22 cellular contexts compared by ENCODE assay signal in genomic region chr1:230668227-230668626, GRCh38. TPM values are rescaled to one million over a fixed set of nuclear protein-coding genes. Genes with fewer than 3 reads are reported as not detected.
DNase-seq lines count a peak whose midpoint lies in the region; ATAC-seq, FAIRE-seq and TF ChIP-seq lines count a peak whose summit lies in the region.
"Had no signal": no experiment of that assay in that cellular context is flagged by ENCODE, and none has a peak within 500 bp of the region (broad histone marks: within the 10 kb centered on the region; RNA-seq: fewer than 3 reads in every experiment).

No MANE protein-coding gene starts in this region.

- CTCF ChIA-PET in CD8-positive, alpha-beta T cell (lab: Charles Lee): no interaction called here
- CTCF ChIA-PET in K562 (lab: Yijun Ruan, JAX; ENCODE audit: low intra/inter-chr PET ratio): no interaction called here

- no peak overlapping the region for H3K27ac ChIP-seq in CD8-positive, alpha-beta T cell (ENCODE audit: low read depth, low read length)
- no peak overlapping the region for H3K27ac ChIP-seq in K562 (ENCODE audit: extremely low read depth, low read depth, low read length)
- H3K27ac ChIP-seq in testis: no peak overlapping the region
- H3K27ac ChIP-seq: BLaER1, C4-2B, GM23248 had no signal

- no peaks in the 10 kb centered on the region for H3K27me3 ChIP-seq in CD8-positive, alpha-beta T cell (ENCODE audit: insufficient read depth, low read length)
- H3K27me3 ChIP-seq in K562 (ENCODE audit: control insufficient read depth in 2 of 2, insufficient read depth in 2 of 2, low read length in 2 of 2) (no peaks in the 10 kb centered on the region), testis (no peaks in the 10 kb centered on the region), BE2C (no peaks in the 10 kb centered on the region)
- H3K27me3 ChIP-seq: BLaER1 had no signal

- H3K36me3 Mint-ChIP-seq in CD8-positive, alpha-beta T cell: peaks cover 92% of the 10 kb centered on the region
- H3K36me3 Mint-ChIP-seq in activated T-cell treated with anti-CD3 and anti-CD28 coated beads, Interleukin-2, amount 50 U/mL, for 24 hours (ENCODE audit: low read depth): peaks cover 88% of the 10 kb centered on the region

- no peak overlapping the region for H2AFZ ChIP-seq in K562 (ENCODE audit: low read depth, low read length)
- H2AFZ ChIP-seq: GM23248 had no signal

- WGBS in K562 (ENCODE audit: insufficient coverage, low coverage, missing lambda C conversion rate): 94% methylated on average over 6 of the region's 6 CpGs
- 50 to 63% methylated on average over 6 of the region's 6 CpGs for WGBS in testis, 2 donors

- H3K9me3 ChIP-seq in CD8-positive, alpha-beta T cell (ENCODE audit: low read length): no peaks in the 10 kb centered on the region
- no peaks in the 10 kb centered on the region for H3K9me3 ChIP-seq in K562 (replicated peaks; ENCODE audit: control insufficient read depth, insufficient read depth, low read depth, low read length)
- no peaks in the 10 kb centered on the region for H3K9me3 ChIP-seq in testis
- no peaks in the 10 kb centered on the region for H3K9me3 ChIP-seq in BE2C
- H3K9me3 ChIP-seq: BLaER1 had no signal

- in situ Hi-C loops in G401 (cut with HindIII; ENCODE audit: low sequenced_read_pairs) (no loop called here), K562 (cut with MboI) (no loop called here)

- no peak for TF ChIP-seq RAD21 in K562 (CRISPR knock-in tag; conservative IDR thresholded peaks at IDR 0.05 in 1 of 2, IDR thresholded peaks at IDR 0.05 in 1 of 2)

- TSS peak; percentile 25 for BruUV-seq in K562 (replicated peaks; lab: Mats Ljungman, UMichigan)

- no peak overlapping the region for H3K4me3 Mint-ChIP-seq in CD8-positive, alpha-beta T cell
- H3K4me3 Mint-ChIP-seq in activated T-cell treated with anti-CD3 and anti-CD28 coated beads, Interleukin-2, amount 50 U/mL, for 24 hours: no peak overlapping the region
- H3K4me3 Mint-ChIP-seq: CD4-positive, CD25-positive, alpha-beta regulatory T cell; CD8-positive, alpha-beta memory T cell had no signal

- FAIRE-seq in K562 (lab: Jason Lieb, UNC): no peak
- FAIRE-seq: D721Med, GM12891, GM18507, H1 had no signal

- no peak overlapping the region for H3K4me3 ChIP-seq in CD8-positive, alpha-beta T cell (ENCODE audit: low read depth, low read length)
- no peak overlapping the region for H3K4me3 ChIP-seq in K562
- no peak overlapping the region for H3K4me3 ChIP-seq in testis
- no peak overlapping the region for H3K4me3 ChIP-seq in BE2C (ENCODE audit: low read depth, low read length)
- H3K4me3 ChIP-seq: BLaER1, GM23248 had no signal

- peaks cover 53% of the 10 kb centered on the region for H3K36me3 ChIP-seq in CD8-positive, alpha-beta T cell (ENCODE audit: insufficient read depth, low read length)
- H3K36me3 ChIP-seq in K562 (ENCODE audit: control insufficient read depth, insufficient read depth, low read length) (peaks cover 86% of the 10 kb centered on the region), testis (ENCODE audit: low read depth, missing control alignments) (no peaks in the 10 kb centered on the region), BE2C (peaks cover 41% of the 10 kb centered on the region)

- TF ChIP-seq CTCF in CD8-positive, alpha-beta T cell (IDR thresholded peaks at IDR 0.05): no peak
- TF ChIP-seq CTCF in K562 (IDR thresholded peaks at IDR 0.05 in 2 of 3, conservative IDR thresholded peaks at IDR 0.05 in 1 of 3; ENCODE audit: insufficient read depth in 2 of 3, low read depth in 1 of 3, low read length in 3 of 3) (no peak), testis (IDR thresholded peaks at IDR 0.05) (no peak), BE2C (IDR thresholded peaks at IDR 0.05; ENCODE audit: low read depth, low read length) (no peak)

- intact Hi-C loops in CD8-positive, alpha-beta T cell (cut with DNase I, micrococcal nuclease): no loop called here
- intact Hi-C loops in K562 (cut with micrococcal nuclease): no loop called here
- intact Hi-C loops in testis (cut with DNase I; ENCODE audit: low total_unique reads): no loop called here

- no peak for ATAC-seq in CD8-positive, alpha-beta T cell
- no peak for ATAC-seq in K562

- no peak for DNase-seq in CD8-positive, alpha-beta T cell
- DNase-seq in G401 (ENCODE audit: low spot score) (peak; percentile 62), K562 (ENCODE audit: extremely low read depth in 1 of 4, low spot score in 3 of 4) (no peak), testis (peak; percentile 55), BE2C (no peak)
- DNase-seq in activated T-cell treated with anti-CD3 and anti-CD28 coated beads, Interleukin-2, amount 50 U/mL, for 24 hours: no peak
- DNase-seq: CD4-positive, CD25-positive, alpha-beta regulatory T cell; CD8-positive, alpha-beta memory T cell; DMS 273 treated with DMSO at 0.1 percent for 48 hours; DMS79; EL; GF-D8; GM23248; H7; HCEC 1CT had no signal

- H3K9ac ChIP-seq in K562 (ENCODE audit: insufficient read depth in 1 of 2, low read depth in 2 of 2, low read length in 2 of 2): no peak overlapping the region
- H3K9ac ChIP-seq: BLaER1, GM23248 had no signal

- no peaks in the 10 kb centered on the region for H3K4me1 ChIP-seq in CD8-positive, alpha-beta T cell (ENCODE audit: insufficient read depth, low read length)
- no peaks in the 10 kb centered on the region for H3K4me1 ChIP-seq in K562 (replicated peaks in 1 of 2; ENCODE audit: control insufficient read depth in 2 of 2, insufficient read depth in 2 of 2, low read length in 2 of 2)
- no peaks in the 10 kb centered on the region for H3K4me1 ChIP-seq in testis
- no peaks in the 10 kb centered on the region for H3K4me1 ChIP-seq in BE2C
- H3K4me1 ChIP-seq: BLaER1 had no signal

- peak overlapping the region; percentile 6 for H3K27ac Mint-ChIP-seq in CD8-positive, alpha-beta T cell
- H3K27ac Mint-ChIP-seq in activated T-cell treated with anti-CD3 and anti-CD28 coated beads, Interleukin-2, amount 50 U/mL, for 24 hours: no peak overlapping the region
- H3K27ac Mint-ChIP-seq: CD4-positive, CD25-positive, alpha-beta regulatory T cell; CD8-positive, alpha-beta memory T cell had no signal

- no peaks in the 10 kb centered on the region for H3K9me1 ChIP-seq in K562 (ENCODE audit: control insufficient read depth, insufficient read depth, low read length)

- no peak for TF ChIP-seq EP300 in K562 (IDR thresholded peaks at IDR 0.05; ENCODE audit: low read length)

- H4K20me1 ChIP-seq in K562 (replicated peaks; ENCODE audit: control insufficient read depth, insufficient read depth, low read length): no peaks in the 10 kb centered on the region
- H4K20me1 ChIP-seq: BLaER1 had no signal

- no peaks in the 10 kb centered on the region for H3K4me1 Mint-ChIP-seq in CD8-positive, alpha-beta T cell (ENCODE audit: low read depth)
- H3K4me1 Mint-ChIP-seq in activated T-cell treated with anti-CD3 and anti-CD28 coated beads, Interleukin-2, amount 50 U/mL, for 24 hours (ENCODE audit: low read depth): no peaks in the 10 kb centered on the region
- H3K4me1 Mint-ChIP-seq: CD8-positive, alpha-beta memory T cell had no signal

- POLR2A ChIA-PET in CD8-positive, alpha-beta T cell (lab: Charles Lee): no interaction called here
- POLR2A ChIA-PET in K562 (lab: Yijun Ruan, JAX): interaction anchor here (1.2 kb wide), 1 partner anchor 8 kb away, joined by 4 read pairs; no protein-coding TSS in a partner anchor

- no peak overlapping the region for H3K4me2 ChIP-seq in K562 (ENCODE audit: insufficient read depth, low read length)
- H3K4me2 ChIP-seq: BLaER1 had no signal

- no peaks in the 10 kb centered on the region for H3K9me3 Mint-ChIP-seq in CD8-positive, alpha-beta T cell
- H3K9me3 Mint-ChIP-seq in activated T-cell treated with anti-CD3 and anti-CD28 coated beads, Interleukin-2, amount 50 U/mL, for 24 hours: no peaks in the 10 kb centered on the region
- H3K9me3 Mint-ChIP-seq: CD4-positive, CD25-positive, alpha-beta regulatory T cell; CD8-positive, alpha-beta memory T cell had no signal

- H3K27me3 Mint-ChIP-seq in CD8-positive, alpha-beta T cell (ENCODE audit: low read depth): no peaks in the 10 kb centered on the region
- H3K27me3 Mint-ChIP-seq in activated T-cell treated with anti-CD3 and anti-CD28 coated beads, Interleukin-2, amount 50 U/mL, for 24 hours: no peaks in the 10 kb centered on the region
- H3K27me3 Mint-ChIP-seq: CD4-positive, CD25-positive, alpha-beta regulatory T cell; CD8-positive, alpha-beta memory T cell had no signal

- TF ChIP-seq POLR2A in K562 (conservative IDR thresholded peaks at IDR 0.05): no peak
- TF ChIP-seq POLR2A in testis (IDR thresholded peaks at IDR 0.05): no peak

- no peaks in the 10 kb centered on the region for H3K79me2 ChIP-seq in K562 (ENCODE audit: control insufficient read depth, insufficient read depth, low read length)

RNA-seq across cellular contexts. Expression of gene COG2, which starts 25.9 kb away (rescaled TPM):
- 10 to 100 TPM; 20.1 to 25.7 TPM for total RNA-seq in CD8-positive, alpha-beta T cell
- 24.5 and 35.5 TPM in 2 replicates for total RNA-seq in G401 (2014; rRNA removed; shearing (Covaris generic))
- 23.5 and 49.3 TPM in 2 replicates for total RNA-seq in K562 (2011; cell fraction: chromatin; rRNA removed; ENCODE audit: low replicate concordance)
- total RNA-seq in K562 (2011; cell fraction: nucleolus; rRNA removed): 14.7 and 17.4 TPM in 2 replicates
- total RNA-seq in K562 (2011; cell fraction: nucleoplasm; rRNA removed): 22.7 and 32.1 TPM in 2 replicates
- total RNA-seq in K562 (2014; rRNA removed) (40.2 and 51.7 TPM in 2 replicates), K562 (2014; rRNA removed; fragmentation: Illumina TruSeq; extraction: Trizol) (33.3 and 36.7 TPM in 2 replicates), K562 (2015; rRNA removed; fragmentation: Illumina TruSeq; extraction: Trizol) (33.5 and 34.8 TPM in 2 replicates), K562 (2021) (36.2 and 43.9 TPM in 2 replicates), testis (10 to 100 TPM; 29.4 to 34.6 TPM)
- polyA plus RNA-seq in K562 (2011; rRNA removed) (21.8 and 24.0 TPM in 2 replicates), K562 (2014; fragmentation: Illumina TruSeq; extraction: Trizol) (31.3 and 33.5 TPM in 2 replicates), K562 (2014; fragmentation: Nextera tagmentation; extraction: Ambion mirVana) (10 to 100 TPM; 22.0 to 31.3 TPM), K562 (2014; rRNA removed) (26.8 and 30.9 TPM in 2 replicates), testis (ENCODE audit: insufficient read depth, low read depth, low replicate concordance) (23.7 TPM)
- polyA plus RNA-seq in K562 (2011; cell fraction: cytosol; rRNA removed): 9.3 and 11.5 TPM in 2 replicates
- 35.5 and 37.9 TPM in 2 replicates for polyA plus RNA-seq in K562 (2011; cell fraction: nucleus; rRNA removed)
- 18.1 and 20.6 TPM in 2 replicates for polyA plus RNA-seq in K562 (2012)
- polyA minus RNA-seq in K562 (2011; rRNA and poly(A)+ RNA removed): 33.3 and 34.4 TPM in 2 replicates
- 14.9 and 15.0 TPM in 2 replicates for polyA minus RNA-seq in K562 (2011; cell fraction: cytosol; rRNA and poly(A)+ RNA removed)
- polyA minus RNA-seq in K562 (2011; cell fraction: nucleus; rRNA and poly(A)+ RNA removed): 17.6 and 32.9 TPM in 2 replicates
- 27.8 TPM for polyA plus RNA-seq in BE2C (2012; ENCODE audit: insufficient read depth, insufficient read length, low read depth)

RNA-seq across cellular contexts. Expression of gene AGT, which starts 45.7 kb away (rescaled TPM):
- not detected for total RNA-seq in CD8-positive, alpha-beta T cell
- not detected in 2 replicates for total RNA-seq in G401 (2014; rRNA removed; shearing (Covaris generic))
- total RNA-seq in K562 (2011; cell fraction: chromatin; rRNA removed; ENCODE audit: low replicate concordance): not detected in 2 replicates
- not detected in 2 replicates for total RNA-seq in K562 (2011; cell fraction: nucleolus; rRNA removed)
- not detected in 2 replicates for total RNA-seq in K562 (2011; cell fraction: nucleoplasm; rRNA removed)
- total RNA-seq in K562 (2014; rRNA removed) (not detected in 2 replicates), K562 (2014; rRNA removed; fragmentation: Illumina TruSeq; extraction: Trizol) (not detected in 2 replicates), K562 (2015; rRNA removed; fragmentation: Illumina TruSeq; extraction: Trizol) (not detected in 2 replicates), K562 (2021) (0.40 and 0.78 TPM in 2 replicates), testis (1 to 10 TPM; 3.3 to 4.6 TPM)
- polyA plus RNA-seq in K562 (2011; rRNA removed) (not detected in 2 replicates), K562 (2014; fragmentation: Illumina TruSeq; extraction: Trizol) (not detected in 2 replicates), K562 (2014; fragmentation: Nextera tagmentation; extraction: Ambion mirVana) (not detected), K562 (2014; rRNA removed) (not detected in 2 replicates), testis (ENCODE audit: insufficient read depth, low read depth, low replicate concordance) (10.7 TPM)
- 0.04 TPM in 1 of 2 replicates, not detected in the other for polyA plus RNA-seq in K562 (2011; cell fraction: cytosol; rRNA removed)
- polyA plus RNA-seq in K562 (2011; cell fraction: nucleus; rRNA removed): not detected in 2 replicates
- polyA plus RNA-seq in K562 (2012): not detected in 2 replicates
- polyA minus RNA-seq in K562 (2011; rRNA and poly(A)+ RNA removed): not detected in 2 replicates
- polyA minus RNA-seq in K562 (2011; cell fraction: cytosol; rRNA and poly(A)+ RNA removed): 5.2 TPM in 1 of 2 replicates, not detected in the other
- polyA minus RNA-seq in K562 (2011; cell fraction: nucleus; rRNA and poly(A)+ RNA removed): not detected in 2 replicates
- polyA plus RNA-seq in BE2C (2012; ENCODE audit: insufficient read depth, insufficient read length, low read depth): 1.5 TPM
- total RNA-seq: A673; CD4-positive, CD25-positive, alpha-beta regulatory T cell; CD8-positive, alpha-beta memory T cell; GM23248; H1 had no signal
- polyA plus RNA-seq: CD4-positive, CD25-positive, alpha-beta regulatory T cell; CD8-positive, alpha-beta memory T cell; GM23248 had no signal

Comparison
In these comparisons a context has a peak if more than half of its experiments do, and no peak if none do; other contexts are left out.
1. DNase-seq: peak in G401 (single experiment) and testis (single experiment); none in CD8-positive, alpha-beta T cell (0 of 7), K562 (0 of 4), activated T-cell treated with anti-CD3 and anti-CD28 coated beads, Interleukin-2, amount 50 U/mL, for 24 hours (single experiment) and BE2C (single experiment).